ENCODE assay signal across 27 cellular contexts in the genomic region with DNA sequence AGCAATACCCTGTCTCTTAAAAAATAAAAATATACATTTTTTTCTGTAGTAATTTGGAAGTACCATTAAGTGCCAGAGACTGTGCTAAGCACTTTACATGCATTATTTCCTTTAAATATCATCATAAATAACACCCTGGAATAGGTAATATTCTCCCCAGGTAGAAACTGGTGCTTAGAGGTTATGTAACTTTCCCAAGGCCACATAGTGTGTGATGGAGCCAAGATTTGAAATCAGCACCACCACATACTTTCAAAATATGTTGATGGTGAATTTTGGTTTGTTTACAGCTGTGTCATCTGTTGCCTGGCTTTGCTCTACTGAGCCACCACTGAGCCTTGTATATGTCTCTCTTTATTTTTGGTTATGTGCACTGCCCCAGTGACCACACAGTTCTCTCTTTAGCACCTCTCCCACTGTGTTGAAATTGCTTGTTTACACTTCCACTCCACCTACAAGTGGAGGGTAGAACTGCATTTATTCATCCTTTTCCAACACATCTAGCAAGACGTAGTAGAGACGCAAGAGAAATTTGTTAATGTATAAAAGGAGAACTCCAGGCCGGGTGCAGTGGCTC.
"Had no signal": no experiment of that assay in that cellular context is flagged by ENCODE, and none has a peak within 500 bp of the region (broad histone marks: within the 10 kb centered on the region; RNA-seq: fewer than 3 reads in every experiment).

No MANE protein-coding gene starts in this region.

- H3K4me2 ChIP-seq: neural progenitor cell had no signal

- ATAC-seq: activated CD4-positive, CD25-positive, alpha-beta regulatory T cell treated with anti-CD3 and anti-CD28 coated beads, Interleukin-2, amount 50 U/mL, for 24 hours; naive thymus-derived CD8-positive, alpha-beta T cell; right cardiac atrium; SK-N-SH treated with all-trans-retinoic acid at 6 μM for 48 hours; T-helper 17 cell had no signal

- H3K4me1 Mint-ChIP-seq: activated CD4-positive, alpha-beta T cell treated with anti-CD3 and anti-CD28 coated beads, Interleukin-2, amount 10 ng/mL, durations not matched to agents 24 days and 14 days; activated naive CD4-positive, alpha-beta T cell treated with anti-CD3 and anti-CD28 coated beads, Interleukin-2, amount 10 ng/mL, durations not matched to agents 7 days and 5 days; memory B cell; neural progenitor cell had no signal

- H3K27ac ChIP-seq: breast epithelium, esophagus muscularis mucosa, neural progenitor cell, WERI-Rb-1 had no signal

- H3K27me3 Mint-ChIP-seq: activated CD4-positive, alpha-beta memory T cell treated with anti-CD3 and anti-CD28 coated beads for 36 hours; activated CD4-positive, alpha-beta T cell treated with anti-CD3 and anti-CD28 coated beads, Interleukin-2, amount 10 ng/mL, durations not matched to agents 24 days and 14 days; activated naive CD4-positive, alpha-beta T cell treated with anti-CD3 and anti-CD28 coated beads, Interleukin-2, amount 10 ng/mL, durations not matched to agents 7 days and 5 days; dendritic cell treated with granulocyte-macrophage colony-stimulating factor and Interleukin-4, amounts not matched to agents 40 ng/mL and 50 ng/mL, for 4 days; memory B cell; naive thymus-derived CD8-positive, alpha-beta T cell; T-helper 17 cell had no signal

- H3K9ac ChIP-seq: neural progenitor cell had no signal

- H3K4me1 ChIP-seq: breast epithelium, esophagus muscularis mucosa, neural progenitor cell had no signal

- H3K4me3 ChIP-seq: breast epithelium, esophagus muscularis mucosa, neural progenitor cell had no signal

- H3K36me3 ChIP-seq: breast epithelium, neural progenitor cell had no signal

- DNase-seq: activated CD4-positive, alpha-beta memory T cell treated with anti-CD3 and anti-CD28 coated beads for 36 hours; activated CD4-positive, alpha-beta T cell treated with anti-CD3 and anti-CD28 coated beads, Interleukin-2, amount 10 ng/mL, durations not matched to agents 24 days and 14 days; activated CD8-positive, alpha-beta memory T cell treated with anti-CD3 and anti-CD28 coated beads, Interleukin-2, amount 50 U/mL, for 4 hours; activated gamma-delta T cell; activated naive CD4-positive, alpha-beta T cell treated with anti-CD3 and anti-CD28 coated beads, Interleukin-2, amount 10 ng/mL, durations not matched to agents 7 days and 5 days; activated T-cell treated with anti-CD3 and anti-CD28 coated beads, Interleukin-2, amount 50 U/mL, for 1 hour; amniotic stem cell; central memory CD4-positive, alpha-beta T cell; effector CD4-positive, alpha-beta T cell; midbrain; naive thymus-derived CD8-positive, alpha-beta T cell; occipital lobe; right cardiac atrium; stimulated activated CD4-positive, alpha-beta T cell treated with anti-CD3 and anti-CD28 coated beads, Interleukin-2, amount 100 ng/mL, for 48 hours; stimulated activated naive CD4-positive, alpha-beta T cell treated with Interleukin-2 at 50 U/mL for 16 hours; T-helper 17 cell; T1000; WERI-Rb-1 had no signal

- H3K27me3 ChIP-seq: breast epithelium, esophagus muscularis mucosa, neural progenitor cell had no signal

- H3K9me3 ChIP-seq: breast epithelium, esophagus muscularis mucosa had no signal

- H2AFZ ChIP-seq: neural progenitor cell had no signal

- H3K9me3 Mint-ChIP-seq: neural progenitor cell had no signal

- H3K4me3 Mint-ChIP-seq: activated CD4-positive, alpha-beta memory T cell treated with anti-CD3 and anti-CD28 coated beads for 36 hours; activated CD4-positive, alpha-beta T cell treated with anti-CD3 and anti-CD28 coated beads, Interleukin-2, amount 10 ng/mL, durations not matched to agents 24 days and 14 days; activated naive CD4-positive, alpha-beta T cell treated with anti-CD3 and anti-CD28 coated beads, Interleukin-2, amount 10 ng/mL, durations not matched to agents 7 days and 5 days; dendritic cell treated with granulocyte-macrophage colony-stimulating factor and Interleukin-4, amounts not matched to agents 40 ng/mL and 50 ng/mL, for 4 days; memory B cell; naive thymus-derived CD8-positive, alpha-beta T cell; neural progenitor cell; T-helper 17 cell had no signal

- FAIRE-seq: frontal cortex, islet of Langerhans had no signal
